In the genomic region with DNA sequence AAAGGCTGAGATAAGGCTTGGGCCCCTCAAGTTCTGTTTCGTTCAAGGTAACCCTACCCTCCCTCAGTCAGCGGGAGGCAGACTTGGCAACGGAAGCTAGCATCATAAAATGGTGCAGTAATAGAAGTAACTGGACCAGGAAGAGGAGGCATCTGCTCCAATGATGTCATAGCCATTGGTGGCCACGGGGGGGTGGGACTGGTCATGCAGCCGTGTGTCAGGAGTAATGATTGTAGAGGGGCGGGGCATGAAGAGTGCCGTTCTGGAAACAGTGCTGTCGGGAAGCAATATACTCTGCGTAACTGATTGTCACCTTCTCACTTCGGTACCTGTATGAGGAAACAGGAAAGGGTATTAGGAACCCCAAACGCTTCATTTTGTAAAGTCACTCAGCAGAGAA, we compare ENCODE assay signal across 2 cellular contexts.
TF ChIP-seq lines count a peak whose summit lies in the region.

No MANE protein-coding gene starts in this region.

TF ChIP-seq in HEK293, 187 proteins besides CTCF, POLR2A, EP300 and RAD21 (continues in another document):
- TF ChIP-seq ZNF433 (tag by site-specific recombination; IDR thresholded peaks at IDR 0.05; ENCODE audit: low read depth) (no peak), ZNF416 (tag by site-specific recombination; IDR thresholded peaks at IDR 0.05) (no peak), ZNF184 (tag by site-specific recombination; IDR thresholded peaks at IDR 0.05) (no peak), ZNF623 (tag by site-specific recombination; IDR thresholded peaks at IDR 0.05) (no peak), ZNF394 (tag by site-specific recombination; IDR thresholded peaks at IDR 0.05; ENCODE audit: borderline replicate concordance) (peak; percentile 32; the same call in 1 of the 2 replicates), ZNF169 (tag by site-specific recombination; IDR thresholded peaks at IDR 0.05) (no peak), ZNF23 (tag by site-specific recombination; IDR thresholded peaks at IDR 0.05; ENCODE audit: borderline replicate concordance) (no peak), SCRT2 (tag by site-specific recombination; IDR thresholded peaks at IDR 0.05) (no peak), ZNF24 (tag by site-specific recombination; IDR thresholded peaks at IDR 0.05) (0 out of 2 replicates have a peak, but pooled peaks have one; percentile 20), ZNF768 (tag by site-specific recombination; IDR thresholded peaks at IDR 0.05) (no peak), ZNF558 (tag by site-specific recombination; IDR thresholded peaks at IDR 0.05) (no peak), TRIM28 (IDR thresholded peaks at IDR 0.05; ENCODE audit: borderline replicate concordance, low read length) (no peak), ZNF660 (tag by site-specific recombination; IDR thresholded peaks at IDR 0.05) (no peak), HOXC10 (CRISPR knock-in tag; IDR thresholded peaks at IDR 0.05) (no peak), ZNF501 (tag by site-specific recombination; IDR thresholded peaks at IDR 0.05) (no peak), ZNF707 (tag by site-specific recombination; IDR thresholded peaks at IDR 0.05) (no peak), PRDM4 (tag by site-specific recombination; IDR thresholded peaks at IDR 0.05) (no peak), ZBTB21 (tag by site-specific recombination; IDR thresholded peaks at IDR 0.05) (peak; percentile 85), ZNF2 (tag by site-specific recombination; IDR thresholded peaks at IDR 0.05) (0 out of 2 replicates have a peak, but pooled peaks have one; percentile 22)
- TF ChIP-seq, protein P1, sequence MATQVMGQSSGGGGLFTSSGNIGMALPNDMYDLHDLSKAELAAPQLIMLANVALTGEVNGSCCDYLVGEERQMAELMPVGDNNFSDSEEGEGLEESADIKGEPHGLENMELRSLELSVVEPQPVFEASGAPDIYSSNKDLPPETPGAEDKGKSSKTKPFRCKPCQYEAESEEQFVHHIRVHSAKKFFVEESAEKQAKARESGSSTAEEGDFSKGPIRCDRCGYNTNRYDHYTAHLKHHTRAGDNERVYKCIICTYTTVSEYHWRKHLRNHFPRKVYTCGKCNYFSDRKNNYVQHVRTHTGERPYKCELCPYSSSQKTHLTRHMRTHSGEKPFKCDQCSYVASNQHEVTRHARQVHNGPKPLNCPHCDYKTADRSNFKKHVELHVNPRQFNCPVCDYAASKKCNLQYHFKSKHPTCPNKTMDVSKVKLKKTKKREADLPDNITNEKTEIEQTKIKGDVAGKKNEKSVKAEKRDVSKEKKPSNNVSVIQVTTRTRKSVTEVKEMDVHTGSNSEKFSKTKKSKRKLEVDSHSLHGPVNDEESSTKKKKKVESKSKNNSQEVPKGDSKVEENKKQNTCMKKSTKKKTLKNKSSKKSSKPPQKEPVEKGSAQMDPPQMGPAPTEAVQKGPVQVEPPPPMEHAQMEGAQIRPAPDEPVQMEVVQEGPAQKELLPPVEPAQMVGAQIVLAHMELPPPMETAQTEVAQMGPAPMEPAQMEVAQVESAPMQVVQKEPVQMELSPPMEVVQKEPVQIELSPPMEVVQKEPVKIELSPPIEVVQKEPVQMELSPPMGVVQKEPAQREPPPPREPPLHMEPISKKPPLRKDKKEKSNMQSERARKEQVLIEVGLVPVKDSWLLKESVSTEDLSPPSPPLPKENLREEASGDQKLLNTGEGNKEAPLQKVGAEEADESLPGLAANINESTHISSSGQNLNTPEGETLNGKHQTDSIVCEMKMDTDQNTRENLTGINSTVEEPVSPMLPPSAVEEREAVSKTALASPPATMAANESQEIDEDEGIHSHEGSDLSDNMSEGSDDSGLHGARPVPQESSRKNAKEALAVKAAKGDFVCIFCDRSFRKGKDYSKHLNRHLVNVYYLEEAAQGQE (tag by site-specific recombination; IDR thresholded peaks at IDR 0.05), result no peak
- TF ChIP-seq, protein P2, sequence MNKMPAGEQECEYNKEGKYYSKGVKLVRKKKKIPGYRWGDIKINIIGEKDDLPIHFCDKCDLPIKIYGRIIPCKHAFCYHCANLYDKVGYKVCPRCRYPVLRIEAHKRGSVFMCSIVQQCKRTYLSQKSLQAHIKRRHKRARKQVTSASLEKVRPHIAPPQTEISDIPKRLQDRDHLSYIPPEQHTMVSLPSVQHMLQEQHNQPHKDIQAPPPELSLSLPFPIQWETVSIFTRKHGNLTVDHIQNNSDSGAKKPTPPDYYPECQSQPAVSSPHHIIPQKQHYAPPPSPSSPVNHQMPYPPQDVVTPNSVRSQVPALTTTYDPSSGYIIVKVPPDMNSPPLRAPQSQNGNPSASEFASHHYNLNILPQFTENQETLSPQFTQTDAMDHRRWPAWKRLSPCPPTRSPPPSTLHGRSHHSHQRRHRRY (tag by site-specific recombination; IDR thresholded peaks at IDR 0.05), result no peak

TF ChIP-seq in K562, 482 proteins besides CTCF, POLR2A, EP300 and RAD21 (continues in another document):
- TF ChIP-seq, protein P3, sequence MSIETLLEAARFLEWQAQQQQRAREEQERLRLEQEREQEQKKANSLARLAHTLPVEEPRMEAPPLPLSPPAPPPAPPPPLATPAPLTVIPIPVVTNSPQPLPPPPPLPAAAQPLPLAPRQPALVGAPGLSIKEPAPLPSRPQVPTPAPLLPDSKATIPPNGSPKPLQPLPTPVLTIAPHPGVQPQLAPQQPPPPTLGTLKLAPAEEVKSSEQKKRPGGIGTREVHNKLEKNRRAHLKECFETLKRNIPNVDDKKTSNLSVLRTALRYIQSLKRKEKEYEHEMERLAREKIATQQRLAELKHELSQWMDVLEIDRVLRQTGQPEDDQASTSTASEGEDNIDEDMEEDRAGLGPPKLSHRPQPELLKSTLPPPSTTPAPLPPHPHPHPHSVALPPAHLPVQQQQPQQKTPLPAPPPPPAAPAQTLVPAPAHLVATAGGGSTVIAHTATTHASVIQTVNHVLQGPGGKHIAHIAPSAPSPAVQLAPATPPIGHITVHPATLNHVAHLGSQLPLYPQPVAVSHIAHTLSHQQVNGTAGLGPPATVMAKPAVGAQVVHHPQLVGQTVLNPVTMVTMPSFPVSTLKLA (conservative IDR thresholded peaks at IDR 0.05), result peak in 1 of 2 experiments; percentile 53; a peak in 3 of 4 replicates
- peak; percentile 56; the same call in 1 of the 2 replicates for TF ChIP-seq CREB1 (IDR thresholded peaks at IDR 0.05)
- peak; percentile 72 for TF ChIP-seq CREB1 (CRISPR knock-in tag; IDR thresholded peaks at IDR 0.05)
- TF ChIP-seq BACH1 (tag; IDR thresholded peaks at IDR 0.05), result no peak
- TF ChIP-seq RCOR1 (IDR thresholded peaks at IDR 0.05; ENCODE audit: borderline replicate concordance in 1 of 2, low read depth in 2 of 2, low read length in 2 of 2), result peak in 1 of 2 experiments; percentile 44; a peak in 1 of 4 replicates
- no peak for TF ChIP-seq EHMT2 (IDR thresholded peaks at IDR 0.05)
- TF ChIP-seq ZBTB49 (CRISPR knock-in tag; IDR thresholded peaks at IDR 0.05; ENCODE audit: borderline replicate concordance), result no peak
- TF ChIP-seq ATF2 (CRISPR knock-in tag; IDR thresholded peaks at IDR 0.05), result peak; percentile 55; the same call in 1 of the 2 replicates
- no peak for TF ChIP-seq ZNF212 (CRISPR knock-in tag; IDR thresholded peaks at IDR 0.05)
- TF ChIP-seq POLR2B (IDR thresholded peaks at IDR 0.05; ENCODE audit: low read depth, partially characterized antibody), result no peak
- TF ChIP-seq HDAC1 (IDR thresholded peaks at IDR 0.05), result 0 out of 4 replicates have a peak, but pooled peaks of 1 of the 2 experiments have one; percentile 13
- TF ChIP-seq JUN (IDR thresholded peaks at IDR 0.05; ENCODE audit: borderline replicate concordance, low read depth, low read length), result peak; percentile 53; the same call in 1 of the 2 replicates
- TF ChIP-seq JUN (CRISPR knock-in tag; IDR thresholded peaks at IDR 0.05; ENCODE audit: borderline replicate concordance), result no peak
- TF ChIP-seq ZNF174 (CRISPR knock-in tag; IDR thresholded peaks at IDR 0.05), result no peak
- no peak for TF ChIP-seq TCF15 (CRISPR knock-in tag; IDR thresholded peaks at IDR 0.05)
- TF ChIP-seq PKNOX1 (IDR thresholded peaks at IDR 0.05), result peak; percentile 42; the same call in 1 of the 2 replicates
- TF ChIP-seq BRF2 (IDR thresholded peaks at IDR 0.05; ENCODE audit: borderline replicate concordance, insufficient read depth, insufficient read length), result no peak
- TF ChIP-seq CTBP1 (IDR thresholded peaks at IDR 0.05; ENCODE audit: borderline replicate concordance), result 0 out of 2 replicates have a peak, but pooled peaks have one; percentile 36
- no peak for TF ChIP-seq COPS2 (conservative IDR thresholded peaks at IDR 0.05)
- TF ChIP-seq ZC3H4 (CRISPR knock-in tag; IDR thresholded peaks at IDR 0.05; ENCODE audit: borderline replicate concordance), result no peak
- TF ChIP-seq FOSL1 (tag; conservative IDR thresholded peaks at IDR 0.05), result 0 out of 2 replicates have a peak, but pooled peaks have one; percentile 19
- peak; percentile 65 for TF ChIP-seq ELF1 (tag; IDR thresholded peaks at IDR 0.05)
- TF ChIP-seq, protein P4, sequence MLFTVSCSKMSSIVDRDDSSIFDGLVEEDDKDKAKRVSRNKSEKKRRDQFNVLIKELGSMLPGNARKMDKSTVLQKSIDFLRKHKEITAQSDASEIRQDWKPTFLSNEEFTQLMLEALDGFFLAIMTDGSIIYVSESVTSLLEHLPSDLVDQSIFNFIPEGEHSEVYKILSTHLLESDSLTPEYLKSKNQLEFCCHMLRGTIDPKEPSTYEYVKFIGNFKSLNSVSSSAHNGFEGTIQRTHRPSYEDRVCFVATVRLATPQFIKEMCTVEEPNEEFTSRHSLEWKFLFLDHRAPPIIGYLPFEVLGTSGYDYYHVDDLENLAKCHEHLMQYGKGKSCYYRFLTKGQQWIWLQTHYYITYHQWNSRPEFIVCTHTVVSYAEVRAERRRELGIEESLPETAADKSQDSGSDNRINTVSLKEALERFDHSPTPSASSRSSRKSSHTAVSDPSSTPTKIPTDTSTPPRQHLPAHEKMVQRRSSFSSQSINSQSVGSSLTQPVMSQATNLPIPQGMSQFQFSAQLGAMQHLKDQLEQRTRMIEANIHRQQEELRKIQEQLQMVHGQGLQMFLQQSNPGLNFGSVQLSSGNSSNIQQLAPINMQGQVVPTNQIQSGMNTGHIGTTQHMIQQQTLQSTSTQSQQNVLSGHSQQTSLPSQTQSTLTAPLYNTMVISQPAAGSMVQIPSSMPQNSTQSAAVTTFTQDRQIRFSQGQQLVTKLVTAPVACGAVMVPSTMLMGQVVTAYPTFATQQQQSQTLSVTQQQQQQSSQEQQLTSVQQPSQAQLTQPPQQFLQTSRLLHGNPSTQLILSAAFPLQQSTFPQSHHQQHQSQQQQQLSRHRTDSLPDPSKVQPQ (CRISPR knock-in tag; IDR thresholded peaks at IDR 0.05; ENCODE audit: borderline replicate concordance), result no peak
- no peak for TF ChIP-seq CC2D1A (IDR thresholded peaks at IDR 0.05)
- TF ChIP-seq TAF1 (IDR thresholded peaks at IDR 0.05; ENCODE audit: control insufficient read depth, extremely low read depth, insufficient read depth, low read length, severe bottlenecking), result no peak
- TF ChIP-seq VEZF1 (CRISPR knock-in tag; IDR thresholded peaks at IDR 0.05), result peak; percentile 85
- TF ChIP-seq ATF7 (IDR thresholded peaks at IDR 0.05), result peak; percentile 94
- peak; percentile 84 for TF ChIP-seq JUND (IDR thresholded peaks at IDR 0.05; ENCODE audit: borderline replicate concordance, low read depth, low read length)
- TF ChIP-seq JUND (tag; IDR thresholded peaks at IDR 0.05; ENCODE audit: borderline replicate concordance, low read depth, low read length), result peak; percentile 83; the same call in 2 of the 3 replicates
